9 cellular contexts compared by ENCODE assay signal in genomic region chrX:65690057-65690855, GRCh38. TPM values are rescaled to one million over a fixed set of nuclear protein-coding genes. Genes with fewer than 3 reads are reported as not detected.
DNase-seq lines count a peak whose midpoint lies in the region; ATAC-seq and TF ChIP-seq lines count a peak whose summit lies in the region.
"Had no signal": no experiment of that assay in that cellular context is flagged by ENCODE, and none has a peak within 500 bp of the region (broad histone marks: within the 10 kb centered on the region; RNA-seq: fewer than 3 reads in every experiment).

No MANE protein-coding gene starts in this region.

- no peaks in the 10 kb centered on the region for H3K36me3 ChIP-seq in thyroid gland

- no peaks in the 10 kb centered on the region for H3K9me3 Mint-ChIP-seq in activated CD4-positive, alpha-beta T cell treated with anti-CD3 and anti-CD28 coated beads, Interleukin-2, amount 10 ng/mL, durations not matched to agents 7 days and 5 days
- peaks cover 1% of the 10 kb centered on the region for H3K9me3 Mint-ChIP-seq in activated naive CD8-positive, alpha-beta T cell treated with anti-CD3 and anti-CD28 coated beads for 36 hours
- H3K9me3 Mint-ChIP-seq in immature natural killer cell = no peaks in the 10 kb centered on the region

- no peaks in the 10 kb centered on the region for H3K9me3 ChIP-seq in thyroid gland

- H3K36me3 Mint-ChIP-seq in activated CD4-positive, alpha-beta T cell treated with anti-CD3 and anti-CD28 coated beads, Interleukin-2, amount 10 ng/mL, durations not matched to agents 7 days and 5 days (ENCODE audit: low read depth) = peaks cover 71% of the 10 kb centered on the region
- peaks cover 67% of the 10 kb centered on the region for H3K36me3 Mint-ChIP-seq in activated naive CD8-positive, alpha-beta T cell treated with anti-CD3 and anti-CD28 coated beads for 36 hours
- H3K36me3 Mint-ChIP-seq in immature natural killer cell = peaks cover 0 to 4% (median 3%) of the 10 kb centered on the region in 3 donors

- peaks cover 93% of the 10 kb centered on the region for H3K4me1 Mint-ChIP-seq in activated CD4-positive, alpha-beta T cell treated with anti-CD3 and anti-CD28 coated beads, Interleukin-2, amount 10 ng/mL, durations not matched to agents 7 days and 5 days
- H3K4me1 Mint-ChIP-seq in activated naive CD8-positive, alpha-beta T cell treated with anti-CD3 and anti-CD28 coated beads for 36 hours = peaks cover 84% of the 10 kb centered on the region
- peaks cover 98 to 100% of the 10 kb centered on the region in 2 donors for H3K4me1 Mint-ChIP-seq in immature natural killer cell

- intact Hi-C loops in thyroid gland (cut with DNase I) = no loop called here
- intact Hi-C loops in posterior cingulate gyrus (cut with DNase I) = no loop called here

- ATAC-seq in GM19455 (IDR thresholded peaks at IDR 0.05; ENCODE audit: unreplicated experiment) = no peak

- no peak overlapping the region for H3K4me3 ChIP-seq in thyroid gland (replicated peaks in 1 of 3)

- peak overlapping the region; percentile 62 for H3K27ac Mint-ChIP-seq in activated CD4-positive, alpha-beta T cell treated with anti-CD3 and anti-CD28 coated beads, Interleukin-2, amount 10 ng/mL, durations not matched to agents 7 days and 5 days
- H3K27ac Mint-ChIP-seq in activated naive CD8-positive, alpha-beta T cell treated with anti-CD3 and anti-CD28 coated beads for 36 hours = peak overlapping the region; percentile 85
- peak overlapping the region; percentile 76 to 92 (median 88) for H3K27ac Mint-ChIP-seq in immature natural killer cell

- POLR2A ChIA-PET in activated CD4-positive, alpha-beta T cell treated with anti-CD3 and anti-CD28 coated beads, Interleukin-2, amount 10 ng/mL, durations not matched to agents 7 days and 5 days (lab: Charles Lee) = no interaction called here

- H3K27me3 Mint-ChIP-seq in activated CD4-positive, alpha-beta T cell treated with anti-CD3 and anti-CD28 coated beads, Interleukin-2, amount 10 ng/mL, durations not matched to agents 7 days and 5 days = no peaks in the 10 kb centered on the region
- no peaks in the 10 kb centered on the region for H3K27me3 Mint-ChIP-seq in activated naive CD8-positive, alpha-beta T cell treated with anti-CD3 and anti-CD28 coated beads for 36 hours
- peaks cover 5 to 9% (median 6%) of the 10 kb centered on the region in 3 donors for H3K27me3 Mint-ChIP-seq in immature natural killer cell (ENCODE audit: low read depth in 3 of 3)

- H3K27ac ChIP-seq in thyroid gland = peak overlapping the region; percentile 30 to 79 (median 71)

- no peaks in the 10 kb centered on the region for H3K27me3 ChIP-seq in thyroid gland

- 47 to 55% methylated on average over 4 to 5 of the region's 5 CpGs for WGBS in thyroid gland, 2 donors

- no peak for TF ChIP-seq CTCF in thyroid gland (IDR thresholded peaks at IDR 0.05)

- TF ChIP-seq POLR2A in thyroid gland (IDR thresholded peaks at IDR 0.05) = peak in 1 of 2 donors; percentile 41

- peaks cover 31 to 80% of the 10 kb centered on the region in 2 donors for H3K4me1 ChIP-seq in thyroid gland

- no peak overlapping the region for H3K4me3 Mint-ChIP-seq in activated CD4-positive, alpha-beta T cell treated with anti-CD3 and anti-CD28 coated beads, Interleukin-2, amount 10 ng/mL, durations not matched to agents 7 days and 5 days
- peak overlapping the region; percentile 25 for H3K4me3 Mint-ChIP-seq in activated naive CD8-positive, alpha-beta T cell treated with anti-CD3 and anti-CD28 coated beads for 36 hours
- H3K4me3 Mint-ChIP-seq in immature natural killer cell = peak overlapping the region; percentile 50 to 87 (median 76)

- DNase-seq in activated CD4-positive, alpha-beta T cell treated with anti-CD3 and anti-CD28 coated beads, Interleukin-2, amount 10 ng/mL, durations not matched to agents 7 days and 5 days = no peak
- DNase-seq in activated CD4-positive, alpha-beta T cell treated with anti-CD3 and anti-CD28 coated beads, Interleukin-2, amount 50 U/mL, for 48 hours = no peak
- no peak for DNase-seq in activated naive CD8-positive, alpha-beta T cell treated with anti-CD3 and anti-CD28 coated beads for 36 hours
- DNase-seq in immature natural killer cell (no peak), thyroid gland (peak; percentile 71 to 72), posterior cingulate gyrus (no peak), NCI-H1092 treated with DMSO at 0.1 percent for 48 hours (lab: John Stamatoyannopoulos, UW) (no peak)
- DNase-seq: AML-193 had no signal

- CTCF ChIA-PET in activated CD4-positive, alpha-beta T cell treated with anti-CD3 and anti-CD28 coated beads, Interleukin-2, amount 10 ng/mL, durations not matched to agents 7 days and 5 days (lab: Charles Lee) = interaction anchor here (0.9 to 8.0 kb wide), 6 partner anchors 11 to 94 kb away, joined by 3 to 58 read pairs (median 4); no protein-coding TSS in a partner anchor

RNA-seq across cellular contexts. Expression of gene MSN, which starts 22.8 kb away (rescaled TPM):
- total RNA-seq in activated CD4-positive, alpha-beta T cell treated with anti-CD3 and anti-CD28 coated beads, Interleukin-2, amount 10 ng/mL, durations not matched to agents 7 days and 5 days = 100 to 1,000 TPM; 617 to 728 TPM
- 100 to 1,000 TPM; 433 to 443 TPM for total RNA-seq in activated naive CD8-positive, alpha-beta T cell treated with anti-CD3 and anti-CD28 coated beads for 36 hours
- polyA plus RNA-seq in immature natural killer cell = 1,000 to 10,000 TPM; 1,039 to 1,577 (median 1,568) TPM
- 100 to 1,000 TPM; 204 to 318 (median 259) TPM for total RNA-seq in thyroid gland

Comparison
In these comparisons a context has a peak if more than half of its experiments do, and no peak if none do; other contexts are left out.
1. DNase-seq: peak in thyroid gland (2 of 2); none in activated CD4-positive, alpha-beta T cell treated with anti-CD3 and anti-CD28 coated beads, Interleukin-2, amount 10 ng/mL, durations not matched to agents 7 days and 5 days (single experiment), activated CD4-positive, alpha-beta T cell treated with anti-CD3 and anti-CD28 coated beads, Interleukin-2, amount 50 U/mL, for 48 hours (0 of 2), activated naive CD8-positive, alpha-beta T cell treated with anti-CD3 and anti-CD28 coated beads for 36 hours (single experiment), immature natural killer cell (0 of 3), posterior cingulate gyrus (0 of 10) and NCI-H1092 treated with DMSO at 0.1 percent for 48 hours (single experiment).
2. Peak in every context shown above with its lines, with median percentiles within 50 percentile points of each other: H3K27ac Mint-ChIP-seq.